ENCODE assay signal across 29 cellular contexts in the genomic region with DNA sequence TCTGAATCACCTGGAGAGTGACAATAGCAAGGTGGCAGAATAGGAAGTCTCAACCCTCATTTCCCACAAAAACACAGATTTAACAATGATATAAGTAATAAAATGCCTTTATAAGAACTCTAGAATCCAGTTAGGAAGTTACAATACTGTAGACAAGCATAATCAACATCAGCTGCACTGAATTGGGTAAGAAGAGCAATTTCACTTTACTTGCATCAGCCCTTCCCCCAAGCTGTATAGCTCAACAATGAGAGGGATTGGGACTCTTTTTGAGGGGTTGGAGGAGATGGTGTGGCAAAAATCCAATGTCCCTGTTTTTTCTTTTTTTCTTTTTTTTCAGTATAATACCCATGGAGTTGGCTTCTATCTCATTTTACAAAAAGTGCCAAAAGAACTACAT.
DNase-seq lines count a peak whose midpoint lies in the region; ATAC-seq, FAIRE-seq and TF ChIP-seq lines count a peak whose summit lies in the region.
"Had no signal": no experiment of that assay in that cellular context is flagged by ENCODE, and none has a peak within 500 bp of the region (broad histone marks: within the 10 kb centered on the region; RNA-seq: fewer than 3 reads in every experiment).

No MANE protein-coding gene starts in this region.

- no peak overlapping the region for H3K27ac ChIP-seq in K562 (ENCODE audit: extremely low read depth, low read depth, low read length)
- H3K27ac ChIP-seq: KMS-11 had no signal

- BruUV-seq in K562 (replicated peaks; lab: Mats Ljungman, UMichigan) = no TSS peak

- H3K27me3 ChIP-seq in Loucy (ENCODE audit: insufficient read depth, low read length, poor library complexity, severe bottlenecking) (no peaks in the 10 kb centered on the region), K562 (ENCODE audit: control insufficient read depth in 2 of 2, insufficient read depth in 2 of 2, low read length in 2 of 2) (no peaks in the 10 kb centered on the region)

- no peaks in the 10 kb centered on the region for H3K79me2 ChIP-seq in Loucy (ENCODE audit: insufficient read depth, low read length)
- H3K79me2 ChIP-seq in K562 (ENCODE audit: control insufficient read depth, insufficient read depth, low read length) = no peaks in the 10 kb centered on the region

- no peak overlapping the region for H3K9ac ChIP-seq in Loucy (ENCODE audit: low read depth, low read length, poor library complexity, severe bottlenecking)
- no peak overlapping the region for H3K9ac ChIP-seq in K562 (ENCODE audit: insufficient read depth in 1 of 2, low read depth in 2 of 2, low read length in 2 of 2)
- H3K9ac ChIP-seq: KMS-11, SK-N-SH had no signal

- no peak for TF ChIP-seq POLR2A in K562 (conservative IDR thresholded peaks at IDR 0.05)

- POLR2A ChIA-PET in K562 (lab: Yijun Ruan, JAX) = interaction anchor here (1.1 kb wide), 1 partner anchor 17 kb away, joined by 4 read pairs; no protein-coding TSS in a partner anchor

- intact Hi-C loops in K562 (cut with micrococcal nuclease) = no loop called here

- peak; percentile 83 for ATAC-seq in K562
- ATAC-seq in HG03135 (IDR thresholded peaks at IDR 0.05; ENCODE audit: unreplicated experiment) = no peak
- ATAC-seq: CD8-positive, alpha-beta T cell had no signal

- H4K20me1 ChIP-seq in Loucy (ENCODE audit: insufficient read depth, low read length, poor library complexity, severe bottlenecking) (no peaks in the 10 kb centered on the region), K562 (replicated peaks; ENCODE audit: control insufficient read depth, insufficient read depth, low read length) (no peaks in the 10 kb centered on the region)

- no peak for TF ChIP-seq EP300 in K562 (IDR thresholded peaks at IDR 0.05; ENCODE audit: low read length)

- H3K36me3 ChIP-seq in Loucy (ENCODE audit: insufficient read depth, low read length) = no peaks in the 10 kb centered on the region
- no peaks in the 10 kb centered on the region for H3K36me3 ChIP-seq in K562 (ENCODE audit: control insufficient read depth, insufficient read depth, low read length)

- H3F3A ChIP-seq in Loucy (ENCODE audit: low read depth) = no peaks in the 10 kb centered on the region

- FAIRE-seq in K562 (lab: Jason Lieb, UNC) = no peak
- FAIRE-seq: GM12891, HTR-8/SVneo, RCC 7860 had no signal

- no peaks in the 10 kb centered on the region for H3K9me2 ChIP-seq in Loucy (replicated peaks; ENCODE audit: low read depth, low read length)
- H3K9me2 ChIP-seq: SK-N-SH had no signal

- no peak for TF ChIP-seq RAD21 in K562 (CRISPR knock-in tag; conservative IDR thresholded peaks at IDR 0.05 in 1 of 2, IDR thresholded peaks at IDR 0.05 in 1 of 2)

- no peak for TF ChIP-seq CTCF in AG09309 (IDR thresholded peaks at IDR 0.05; ENCODE audit: control insufficient read depth, insufficient read depth, low read depth, low read length, missing control alignments)
- TF ChIP-seq CTCF in Loucy (conservative IDR thresholded peaks at IDR 0.05; ENCODE audit: low read length) = no peak
- TF ChIP-seq CTCF in K562 (IDR thresholded peaks at IDR 0.05 in 2 of 3, conservative IDR thresholded peaks at IDR 0.05 in 1 of 3; ENCODE audit: insufficient read depth in 2 of 3, low read depth in 1 of 3, low read length in 3 of 3) = no peak
- TF ChIP-seq CTCF in fibroblast of the aortic adventitia (IDR thresholded peaks at IDR 0.05; ENCODE audit: insufficient read depth, low read length) = no peak

- H3K4me2 ChIP-seq in Loucy (ENCODE audit: low read depth, low read length, poor library complexity, severe bottlenecking) = no peak overlapping the region
- H3K4me2 ChIP-seq in K562 (ENCODE audit: insufficient read depth, low read length) = no peak overlapping the region
- H3K4me2 ChIP-seq: KMS-11, SK-N-SH had no signal

- DNase-seq in AG09309 (ENCODE audit: low read depth) = peak; percentile 23
- DNase-seq in K562 (ENCODE audit: extremely low read depth in 1 of 4, low spot score in 3 of 4) = no peak
- peak; percentile 62 for DNase-seq in fibroblast of the aortic adventitia (ENCODE audit: low read depth)
- no peak for DNase-seq in superior temporal gyrus (ENCODE audit: extremely low spot score)
- DNase-seq in ecto neural progenitor cell (ENCODE audit: low spot score) = no peak
- DNase-seq in activated gamma-delta T cell (lab: John Stamatoyannopoulos, UW) = no peak
- DNase-seq: 8988T; C1 segment of cervical spinal cord; CD8-positive, alpha-beta T cell; DMS 273 treated with DMSO at 0.1 percent for 48 hours; DMS79; EL; GDM1; NCI-H1048; NCI-H1417; NCI-H1694; NCI-H2029 treated with DMSO at 0.1 percent for 48 hours; NCI-H2227 treated with DMSO at 0.1 percent for 48 hours; NCI-H510A; NCI-H69; SIG-M5; SK-N-SH; SW 1271 had no signal

- H2AFZ ChIP-seq in Loucy (ENCODE audit: low read length) = 0 out of 2 replicates have a peak overlapping the region, but pooled peaks have one; percentile 14
- H2AFZ ChIP-seq in K562 (ENCODE audit: low read depth, low read length) = no peak overlapping the region

- in situ Hi-C loops in K562 (cut with MboI) = no loop called here

- H3K4me3 ChIP-seq in AG09309 (ENCODE audit: control insufficient read depth, low read depth, low read length) = no peak overlapping the region
- H3K4me3 ChIP-seq in Loucy (ENCODE audit: low read length, poor library complexity, severe bottlenecking) = no peak overlapping the region
- no peak overlapping the region for H3K4me3 ChIP-seq in K562
- H3K4me3 ChIP-seq in fibroblast of the aortic adventitia (ENCODE audit: low read depth, low read length) = no peak overlapping the region

- CTCF ChIA-PET in K562 (lab: Yijun Ruan, JAX; ENCODE audit: low intra/inter-chr PET ratio) = no interaction called here

- H3K9me3 ChIP-seq in Loucy (ENCODE audit: insufficient read depth, low read depth, low read length) (peaks cover 8% of the 10 kb centered on the region; the same call in 1 of the 2 replicates), K562 (replicated peaks; ENCODE audit: control insufficient read depth, insufficient read depth, low read depth, low read length) (no peaks in the 10 kb centered on the region; the same call in 1 of the 2 replicates)

- H3K4me1 ChIP-seq in Loucy (ENCODE audit: insufficient read depth, low read length, poor library complexity, severe bottlenecking) = peaks cover 7% of the 10 kb centered on the region
- H3K4me1 ChIP-seq in K562 (replicated peaks in 1 of 2; ENCODE audit: control insufficient read depth in 2 of 2, insufficient read depth in 2 of 2, low read length in 2 of 2) = no peaks in the 10 kb centered on the region

- no peaks in the 10 kb centered on the region for H3K9me1 ChIP-seq in K562 (ENCODE audit: control insufficient read depth, insufficient read depth, low read length)

TF ChIP-seq in K562, 482 proteins besides CTCF, POLR2A, EP300 and RAD21:
- TF ChIP-seq MTA3 (IDR thresholded peaks at IDR 0.05; ENCODE audit: borderline replicate concordance) = no peak
- TF ChIP-seq CHD2 (IDR thresholded peaks at IDR 0.05; ENCODE audit: low read depth, low read length) = no peak
- no peak for TF ChIP-seq ZNF551 (CRISPR knock-in tag; IDR thresholded peaks at IDR 0.05)
- peak; percentile 91; a peak in 3 of 4 replicates for TF ChIP-seq TRIM24 (IDR thresholded peaks at IDR 0.05)
- no peak for TF ChIP-seq CHCHD3 (CRISPR knock-in tag; IDR thresholded peaks at IDR 0.05)
- no peak for TF ChIP-seq ZNF79 (CRISPR knock-in tag; IDR thresholded peaks at IDR 0.05; ENCODE audit: low read depth)
- no peak for TF ChIP-seq ZFPM2 (CRISPR knock-in tag; IDR thresholded peaks at IDR 0.05)
- TF ChIP-seq ZNF384 (IDR thresholded peaks at IDR 0.05; ENCODE audit: low read depth, low read length) = no peak
- peak; percentile 58 for TF ChIP-seq CEBPG (CRISPR knock-in tag; IDR thresholded peaks at IDR 0.05)
- peak in 1 of 2 experiments; percentile 76; a peak in 2 of 4 replicates for TF ChIP-seq CEBPG (tag; conservative IDR thresholded peaks at IDR 0.05 in 1 of 2, IDR thresholded peaks at IDR 0.05 in 1 of 2)
- TF ChIP-seq, protein P1, sequence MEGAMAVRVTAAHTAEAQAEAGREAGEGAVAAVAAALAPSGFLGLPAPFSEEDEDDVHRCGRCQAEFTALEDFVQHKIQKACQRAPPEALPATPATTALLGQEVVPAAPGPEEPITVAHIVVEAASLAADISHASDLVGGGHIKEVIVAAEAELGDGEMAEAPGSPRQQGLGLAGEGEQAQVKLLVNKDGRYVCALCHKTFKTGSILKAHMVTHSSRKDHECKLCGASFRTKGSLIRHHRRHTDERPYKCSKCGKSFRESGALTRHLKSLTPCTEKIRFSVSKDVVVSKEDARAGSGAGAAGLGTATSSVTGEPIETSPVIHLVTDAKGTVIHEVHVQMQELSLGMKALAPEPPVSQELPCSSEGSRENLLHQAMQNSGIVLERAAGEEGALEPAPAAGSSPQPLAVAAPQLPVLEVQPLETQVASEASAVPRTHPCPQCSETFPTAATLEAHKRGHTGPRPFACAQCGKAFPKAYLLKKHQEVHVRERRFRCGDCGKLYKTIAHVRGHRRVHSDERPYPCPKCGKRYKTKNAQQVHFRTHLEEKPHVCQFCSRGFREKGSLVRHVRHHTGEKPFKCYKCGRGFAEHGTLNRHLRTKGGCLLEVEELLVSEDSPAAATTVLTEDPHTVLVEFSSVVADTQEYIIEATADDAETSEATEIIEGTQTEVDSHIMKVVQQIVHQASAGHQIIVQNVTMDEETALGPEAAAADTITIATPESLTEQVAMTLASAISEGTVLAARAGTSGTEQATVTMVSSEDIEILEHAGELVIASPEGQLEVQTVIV (CRISPR knock-in tag; IDR thresholded peaks at IDR 0.05; ENCODE audit: borderline replicate concordance) = no peak

Comparison
In these comparisons a context has a peak if more than half of its experiments do, and no peak if none do; other contexts are left out.
1. DNase-seq: peak in AG09309 (single experiment) and fibroblast of the aortic adventitia (single experiment); none in K562 (0 of 4), superior temporal gyrus (single experiment), ecto neural progenitor cell (single experiment) and activated gamma-delta T cell (single experiment).